In genomic region chr7:50213622-50214017, GRCh38 we compare ENCODE assay signal across 1 cellular context.
TF ChIP-seq lines count a peak whose summit lies in the region.

No MANE protein-coding gene starts in this region.

TF ChIP-seq in GM23338, 12 proteins besides CTCF, POLR2A, EP300 and RAD21 (continued from another document):
- TF ChIP-seq ETS1 (IDR thresholded peaks at IDR 0.05) (no peak), EZH2 (IDR thresholded peaks at IDR 0.05; ENCODE audit: low read depth, unreplicated experiment) (no peak), POLR2AphosphoS5 (IDR thresholded peaks at IDR 0.05; ENCODE audit: low read depth) (no peak), ZNF462 (CRISPR knock-in tag; IDR thresholded peaks at IDR 0.05) (no peak), ZNF331 (CRISPR knock-in tag; IDR thresholded peaks at IDR 0.05; ENCODE audit: low read depth) (no peak), EZH2phosphoT487 (IDR thresholded peaks at IDR 0.05; ENCODE audit: unreplicated experiment) (no peak), CREB1 (CRISPR knock-in tag; IDR thresholded peaks at IDR 0.05; ENCODE audit: low read depth) (no peak)
